Comparison of ENCODE assay signal across 27 cellular contexts in the genomic region with DNA sequence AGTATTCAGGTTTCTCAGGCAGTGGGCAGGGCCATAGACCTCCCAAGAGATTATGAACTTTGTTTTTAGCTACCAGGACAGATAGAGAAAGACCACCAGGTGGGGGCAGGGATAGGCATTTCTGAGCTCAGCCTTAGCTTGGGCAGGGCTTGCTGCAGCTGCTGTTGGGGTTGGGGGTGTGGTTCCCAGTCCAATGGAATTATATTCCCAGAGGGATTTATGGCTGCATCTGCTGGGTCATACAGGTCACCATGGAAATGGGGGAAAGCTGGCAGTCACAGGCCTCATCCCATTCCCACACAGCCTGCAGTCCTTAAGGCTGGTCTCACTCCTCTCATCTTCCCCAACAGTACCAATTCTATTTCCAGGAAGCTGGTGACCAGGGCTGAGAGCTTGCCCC.
"Had no signal": no experiment of that assay in that cellular context is flagged by ENCODE, and none has a peak within 500 bp of the region (broad histone marks: within the 10 kb centered on the region; RNA-seq: fewer than 3 reads in every experiment).

No MANE protein-coding gene starts in this region.

- H3K36me3 Mint-ChIP-seq: activated naive CD4-positive, alpha-beta T cell treated with anti-CD3 and anti-CD28 coated beads, Interleukin-2, amount 10 ng/mL, durations not matched to agents 7 days and 5 days; activated naive CD8-positive, alpha-beta T cell treated with anti-CD3 and anti-CD28 coated beads, Interleukin-2, amount 10 ng/mL, durations not matched to agents 7 days and 5 days; brain had no signal

- H3K36me3 ChIP-seq: ascending aorta, breast epithelium, cardiac muscle cell, colonic mucosa had no signal

- H3K4me3 ChIP-seq: ascending aorta, breast epithelium, cardiac muscle cell, colonic mucosa had no signal

- DNase-seq: activated CD4-positive, alpha-beta memory T cell treated with anti-CD3 and anti-CD28 coated beads, Interleukin-2, amount 10 ng/mL, durations not matched to agents 7 days and 5 days; activated CD4-positive, alpha-beta T cell treated with anti-CD3 and anti-CD28 coated beads for 36 hours; activated CD4-positive, alpha-beta T cell treated with anti-CD3 and anti-CD28 coated beads, Interleukin-2, amount 10 ng/mL, durations not matched to agents 24 days and 14 days; activated CD4-positive, CD25-positive, alpha-beta regulatory T cell; activated CD4-positive, CD25-positive, alpha-beta regulatory T cell treated with anti-CD3 and anti-CD28 coated beads, Interleukin-2, amount 50 U/mL, for 72 hours; activated CD8-positive, alpha-beta memory T cell treated with anti-CD3 and anti-CD28 coated beads, Interleukin-2, amount 50 U/mL, for 48 hours; activated gamma-delta T cell; activated naive CD4-positive, alpha-beta T cell; activated naive CD4-positive, alpha-beta T cell treated with anti-CD3 and anti-CD28 coated beads, Interleukin-2, amount 10 ng/mL, durations not matched to agents 7 days and 5 days; activated naive CD8-positive, alpha-beta T cell treated with anti-CD3 and anti-CD28 coated beads, Interleukin-2, amount 10 ng/mL, durations not matched to agents 7 days and 5 days; activated T-cell treated with anti-CD3 and anti-CD28 coated beads for 4 hours; activated T-cell treated with anti-CD3 and anti-CD28 coated beads, Interleukin-2, amount 50 U/mL, for 24 hours; activated T-cell treated with anti-CD3 and anti-CD28 coated beads, Interleukin-2, amount 50 U/mL, for 72 hours; central memory CD4-positive, alpha-beta T cell; cerebellar nuclear complex; colonic mucosa; effector memory CD4-positive, alpha-beta T cell; endodermal cell; foreskin fibroblast; head of caudate nucleus; T-helper 2 cell had no signal

- H3K4me3 Mint-ChIP-seq: activated CD4-positive, alpha-beta memory T cell treated with anti-CD3 and anti-CD28 coated beads, Interleukin-2, amount 10 ng/mL, durations not matched to agents 7 days and 5 days; activated CD4-positive, alpha-beta T cell treated with anti-CD3 and anti-CD28 coated beads for 36 hours; activated CD4-positive, alpha-beta T cell treated with anti-CD3 and anti-CD28 coated beads, Interleukin-2, amount 10 ng/mL, durations not matched to agents 24 days and 14 days; activated naive CD4-positive, alpha-beta T cell treated with anti-CD3 and anti-CD28 coated beads, Interleukin-2, amount 10 ng/mL, durations not matched to agents 7 days and 5 days; activated naive CD8-positive, alpha-beta T cell treated with anti-CD3 and anti-CD28 coated beads, Interleukin-2, amount 10 ng/mL, durations not matched to agents 7 days and 5 days; activated T-cell treated with anti-CD3 and anti-CD28 coated beads, Interleukin-2, amount 50 U/mL, for 24 hours; activated T-cell treated with anti-CD3 and anti-CD28 coated beads, Interleukin-2, amount 50 U/mL, for 72 hours; brain; endodermal cell had no signal

- H3K27me3 ChIP-seq: ascending aorta, breast epithelium, cardiac muscle cell, colonic mucosa had no signal

- H3K4me1 ChIP-seq: ascending aorta, breast epithelium, colonic mucosa had no signal

- H3K4me1 Mint-ChIP-seq: activated CD4-positive, alpha-beta memory T cell treated with anti-CD3 and anti-CD28 coated beads, Interleukin-2, amount 10 ng/mL, durations not matched to agents 7 days and 5 days; activated CD4-positive, alpha-beta T cell treated with anti-CD3 and anti-CD28 coated beads for 36 hours; activated naive CD4-positive, alpha-beta T cell treated with anti-CD3 and anti-CD28 coated beads, Interleukin-2, amount 10 ng/mL, durations not matched to agents 7 days and 5 days; activated naive CD8-positive, alpha-beta T cell treated with anti-CD3 and anti-CD28 coated beads, Interleukin-2, amount 10 ng/mL, durations not matched to agents 7 days and 5 days; brain; endodermal cell had no signal

- H3K9me3 Mint-ChIP-seq: activated CD4-positive, alpha-beta memory T cell treated with anti-CD3 and anti-CD28 coated beads, Interleukin-2, amount 10 ng/mL, durations not matched to agents 7 days and 5 days had no signal

- H3K27ac Mint-ChIP-seq: activated CD4-positive, alpha-beta memory T cell treated with anti-CD3 and anti-CD28 coated beads, Interleukin-2, amount 10 ng/mL, durations not matched to agents 7 days and 5 days; activated CD4-positive, alpha-beta T cell treated with anti-CD3 and anti-CD28 coated beads for 36 hours; activated CD4-positive, alpha-beta T cell treated with anti-CD3 and anti-CD28 coated beads, Interleukin-2, amount 10 ng/mL, durations not matched to agents 24 days and 14 days; activated naive CD4-positive, alpha-beta T cell treated with anti-CD3 and anti-CD28 coated beads, Interleukin-2, amount 10 ng/mL, durations not matched to agents 7 days and 5 days; activated naive CD4-positive, alpha-beta T cell treated with anti-CD3 and anti-CD28 coated beads, Interleukin-2, amount 50 U/mL, for 72 hours; activated naive CD8-positive, alpha-beta T cell treated with anti-CD3 and anti-CD28 coated beads, Interleukin-2, amount 10 ng/mL, durations not matched to agents 7 days and 5 days; activated T-cell treated with anti-CD3 and anti-CD28 coated beads, Interleukin-2, amount 50 U/mL, for 24 hours; activated T-cell treated with anti-CD3 and anti-CD28 coated beads, Interleukin-2, amount 50 U/mL, for 72 hours; brain; endodermal cell had no signal

- H3K9me3 ChIP-seq: ascending aorta, colonic mucosa had no signal

- FAIRE-seq: frontal cortex had no signal

- H3K27ac ChIP-seq: ascending aorta, breast epithelium, cardiac muscle cell, colonic mucosa had no signal
